13 cellular contexts compared by ENCODE assay signal in genomic region chr16:56888806-56889205, GRCh38.
DNase-seq lines count a peak whose midpoint lies in the region; ATAC-seq lines count a peak whose summit lies in the region.
"Had no signal": no experiment of that assay in that cellular context is flagged by ENCODE, and none has a peak within 500 bp of the region (broad histone marks: within the 10 kb centered on the region; RNA-seq: fewer than 3 reads in every experiment).

No MANE protein-coding gene starts in this region.

- H3K9me3 Mint-ChIP-seq in stimulated activated naive B cell treated with anti-CD40 and anti-IgM and Interleukin-4, amounts not matched to agents 10 μg/mL and 1 μg/mL and 100 μg/mL, for 72 hours = no peaks in the 10 kb centered on the region
- no peaks in the 10 kb centered on the region for H3K9me3 Mint-ChIP-seq in activated naive CD8-positive, alpha-beta T cell treated with anti-CD3 and anti-CD28 coated beads, Interleukin-2, amount 50 U/mL, for 24 hours
- H3K9me3 Mint-ChIP-seq: dendritic cell treated with granulocyte-macrophage colony-stimulating factor and Interleukin-4, amounts not matched to agents 40 ng/mL and 50 ng/mL, for 4 days had no signal

- H3K4me1 Mint-ChIP-seq in stimulated activated naive B cell treated with anti-CD40 and anti-IgM and Interleukin-4, amounts not matched to agents 10 μg/mL and 1 μg/mL and 100 μg/mL, for 72 hours = peaks cover 11 to 45% of the 10 kb centered on the region in 2 donors
- peaks cover 1% of the 10 kb centered on the region for H3K4me1 Mint-ChIP-seq in activated naive CD8-positive, alpha-beta T cell treated with anti-CD3 and anti-CD28 coated beads, Interleukin-2, amount 50 U/mL, for 24 hours

- DNase-seq in NOMO-1 (lab: John Stamatoyannopoulos, UW; ENCODE audit: unreplicated experiment in 2 of 2) (peak; percentile 72 to 91), amygdala (lab: John Stamatoyannopoulos, UW) (no peak)
- peak; percentile 72 for DNase-seq in stimulated activated naive B cell treated with anti-CD40 and anti-IgM and Interleukin-4, amounts not matched to agents 10 μg/mL and 1 μg/mL and 100 μg/mL, for 72 hours
- DNase-seq in activated naive CD8-positive, alpha-beta T cell treated with anti-CD3 and anti-CD28 coated beads, Interleukin-2, amount 50 U/mL, for 24 hours = no peak
- DNase-seq: DMS53; NCI-H446 treated with DMSO at 0.1 percent for 48 hours; stimulated activated CD4-positive, alpha-beta T cell treated with anti-CD3 and anti-CD28 coated beads, Interleukin-12 subunit alpha, Interleukin-12 subunit beta, amount 100 ng/mL, for 4 hours; stimulated activated CD8-positive, alpha-beta memory T cell treated with anti-CD3 and anti-CD28 coated beads, Interleukin-4, amount 100 ng/mL, for 48 hours had no signal

- H3K36me3 Mint-ChIP-seq in stimulated activated naive B cell treated with anti-CD40 and anti-IgM and Interleukin-4, amounts not matched to agents 10 μg/mL and 1 μg/mL and 100 μg/mL, for 72 hours = peaks cover 3 to 10% of the 10 kb centered on the region in 2 donors
- H3K36me3 Mint-ChIP-seq in activated naive CD8-positive, alpha-beta T cell treated with anti-CD3 and anti-CD28 coated beads, Interleukin-2, amount 50 U/mL, for 24 hours (ENCODE audit: low read depth) = no peaks in the 10 kb centered on the region

- peak overlapping the region; percentile 85 for H3K27ac Mint-ChIP-seq in stimulated activated naive B cell treated with anti-CD40 and anti-IgM and Interleukin-4, amounts not matched to agents 10 μg/mL and 1 μg/mL and 100 μg/mL, for 72 hours
- no peak overlapping the region for H3K27ac Mint-ChIP-seq in activated naive CD8-positive, alpha-beta T cell treated with anti-CD3 and anti-CD28 coated beads, Interleukin-2, amount 50 U/mL, for 24 hours

- H3K27me3 Mint-ChIP-seq in stimulated activated naive B cell treated with anti-CD40 and anti-IgM and Interleukin-4, amounts not matched to agents 10 μg/mL and 1 μg/mL and 100 μg/mL, for 72 hours = no peaks in the 10 kb centered on the region
- no peaks in the 10 kb centered on the region for H3K27me3 Mint-ChIP-seq in activated naive CD8-positive, alpha-beta T cell treated with anti-CD3 and anti-CD28 coated beads, Interleukin-2, amount 50 U/mL, for 24 hours

- H3K4me3 Mint-ChIP-seq in stimulated activated naive B cell treated with anti-CD40 and anti-IgM and Interleukin-4, amounts not matched to agents 10 μg/mL and 1 μg/mL and 100 μg/mL, for 72 hours = peak overlapping the region in 1 of 2 donors; percentile 10
- H3K4me3 Mint-ChIP-seq in activated naive CD8-positive, alpha-beta T cell treated with anti-CD3 and anti-CD28 coated beads, Interleukin-2, amount 50 U/mL, for 24 hours = no peak overlapping the region
- H3K4me3 Mint-ChIP-seq: dendritic cell treated with granulocyte-macrophage colony-stimulating factor and Interleukin-4, amounts not matched to agents 40 ng/mL and 50 ng/mL, for 4 days had no signal

- peak; percentile 70 for ATAC-seq in GM19025 (IDR thresholded peaks at IDR 0.05; ENCODE audit: low read depth, unreplicated experiment)
- peak; percentile 53 for ATAC-seq in HG02623 (IDR thresholded peaks at IDR 0.05; ENCODE audit: unreplicated experiment)
- ATAC-seq in stimulated activated naive B cell treated with anti-CD40 and anti-IgM and Interleukin-4, amounts not matched to agents 10 μg/mL and 1 μg/mL and 100 μg/mL, for 72 hours (replicated peaks) = peak; percentile 96 to 97
- ATAC-seq in activated naive CD8-positive, alpha-beta T cell treated with anti-CD3 and anti-CD28 coated beads, Interleukin-2, amount 50 U/mL, for 24 hours = no peak
- no peak for ATAC-seq in GM19455 (IDR thresholded peaks at IDR 0.05; ENCODE audit: unreplicated experiment)
- no peak for ATAC-seq in GM18517 (IDR thresholded peaks at IDR 0.05; ENCODE audit: unreplicated experiment)

Comparison
In these comparisons a context has a peak if more than half of its experiments do, and no peak if none do; other contexts are left out.
1. ATAC-seq: peak in GM19025 (single experiment), HG02623 (single experiment) and stimulated activated naive B cell treated with anti-CD40 and anti-IgM and Interleukin-4, amounts not matched to agents 10 μg/mL and 1 μg/mL and 100 μg/mL, for 72 hours (2 of 2); none in activated naive CD8-positive, alpha-beta T cell treated with anti-CD3 and anti-CD28 coated beads, Interleukin-2, amount 50 U/mL, for 24 hours (single experiment), GM19455 (single experiment) and GM18517 (single experiment).
2. DNase-seq: peak in NOMO-1 (2 of 2) and stimulated activated naive B cell treated with anti-CD40 and anti-IgM and Interleukin-4, amounts not matched to agents 10 μg/mL and 1 μg/mL and 100 μg/mL, for 72 hours (single experiment); none in activated naive CD8-positive, alpha-beta T cell treated with anti-CD3 and anti-CD28 coated beads, Interleukin-2, amount 50 U/mL, for 24 hours (single experiment) and amygdala (0 of 56).